8 cellular contexts compared by ENCODE assay signal in genomic region chr3:97821810-97822775, GRCh38. TPM values are rescaled to one million over a fixed set of nuclear protein-coding genes. Genes with fewer than 3 reads are reported as not detected.
DNase-seq lines count a peak whose midpoint lies in the region; ATAC-seq, FAIRE-seq and TF ChIP-seq lines count a peak whose summit lies in the region.

CRYBG3 (plus strand) TSS chr3:97822011; CDS start chr3:97822207, 196 bp downstream.

- H3K4me3 ChIP-seq in NT2/D1 (ENCODE audit: insufficient read length, low read depth) (peak within 1 kb of the TSS; percentile 83), endothelial cell of umbilical vein (replicated peaks in 1 of 3; ENCODE audit: insufficient read depth in 1 of 3, low read depth in 1 of 3, low read length in 3 of 3) (peak within 1 kb of the TSS; percentile 61 to 96 (median 89))

- FAIRE-seq in endothelial cell of umbilical vein (lab: Jason Lieb, UNC), result peak; percentile 81

- TSS peak; percentile 32 for BruUV-seq in endothelial cell of umbilical vein (replicated peaks; lab: Mats Ljungman, UMichigan)

- H3K9me3 ChIP-seq in NT2/D1 (ENCODE audit: insufficient read depth, low read length) (no peaks in the 10 kb centered on the region), endothelial cell of umbilical vein (replicated peaks; ENCODE audit: control insufficient read depth, insufficient read depth, low read length) (no peaks in the 10 kb centered on the region)

- H3K9ac ChIP-seq in NT2/D1 (ENCODE audit: insufficient read length, low read depth), result peak within 1 kb of the TSS; percentile 86
- H3K9ac ChIP-seq in endothelial cell of umbilical vein (replicated peaks; ENCODE audit: extremely low read depth, insufficient read depth, low read length), result peak within 1 kb of the TSS; percentile 84

- POLR2A ChIA-PET in endothelial cell of umbilical vein (lab: Charles Lee), result interaction anchor here (1.0 kb wide), 1 partner anchor 9 kb away, joined by 4 read pairs; no protein-coding TSS in a partner anchor

- no peaks in the 10 kb centered on the region for H3K9me1 ChIP-seq in endothelial cell of umbilical vein (replicated peaks; ENCODE audit: control insufficient read depth, extremely low read depth, insufficient read depth, low read length)

- peak within 1 kb of the TSS; percentile 79 for H2AFZ ChIP-seq in endothelial cell of umbilical vein (ENCODE audit: low read depth, low read length)

- dilution Hi-C loops in endothelial cell of umbilical vein (cut with MboI; ENCODE audit: extremely low pct_ligation_motif_present, low sequenced_read_pairs), result no loop called here

- H3K79me2 ChIP-seq in endothelial cell of umbilical vein (ENCODE audit: control insufficient read depth, insufficient read depth, low read length), result peaks cover 14% of the 10 kb centered on the region

- peaks cover 2% of the 10 kb centered on the region for H3K4me1 ChIP-seq in NT2/D1 (ENCODE audit: insufficient read depth, insufficient read length)
- H3K4me1 ChIP-seq in endothelial cell of umbilical vein (ENCODE audit: control insufficient read depth, extremely low read depth, insufficient read depth, low read length), result peaks cover 14% of the 10 kb centered on the region

- intact Hi-C loops in endothelial cell of umbilical vein (cut with micrococcal nuclease), result loop anchor here (1.0 to 5.0 kb wide), 5 partner anchors 29 to 150 kb away; partner anchors contain the start of genes ARL6 and RIOX2

- ATAC-seq in GM19463 (IDR thresholded peaks at IDR 0.05; ENCODE audit: unreplicated experiment), result peak; percentile 97

- H3K27ac ChIP-seq in endothelial cell of umbilical vein (ENCODE audit: insufficient read depth, low read depth, low read length), result peak within 1 kb of the TSS; percentile 64

- DNase-seq in COR-L47 (lab: John Stamatoyannopoulos, UW), result peak; percentile 80
- DNase-seq in HK-2 (ENCODE audit: unreplicated experiment), result peak; percentile 86
- peak; percentile 62 for DNase-seq in NT2/D1 (ENCODE audit: low read depth, low spot score)
- peak; percentile 90 for DNase-seq in activated CD8-positive, alpha-beta memory T cell treated with anti-CD3 and anti-CD28 coated beads, Interleukin-2, amount 50 U/mL, for 48 hours
- peak; percentile 85 for DNase-seq in endothelial cell of umbilical vein (ENCODE audit: low read depth, low spot score)
- peak; percentile 53 for DNase-seq in middle frontal gyrus (ENCODE audit: extremely low spot score, low spot score)
- DNase-seq in stimulated activated CD8-positive, alpha-beta memory T cell treated with anti-CD3 and anti-CD28 coated beads, Interleukin-2, amount 100 ng/mL, for 1 hour (ENCODE audit: low read depth in 2 of 2), result peak; percentile 63 to 67

- H3K4me2 ChIP-seq in endothelial cell of umbilical vein (ENCODE audit: insufficient read depth, low read length), result peak within 1 kb of the TSS; percentile 96

- CTCF ChIA-PET in endothelial cell of umbilical vein (lab: Charles Lee), result interaction anchor here (0.7 to 3.2 kb wide), 17 partner anchors 9 to 201 kb away, joined by 3 to 27 read pairs (median 4); partner anchors contain the start of gene ARL6

- H3K27me3 ChIP-seq in NT2/D1 (ENCODE audit: insufficient read depth, insufficient read length) (peaks cover 39% of the 10 kb centered on the region), endothelial cell of umbilical vein (ENCODE audit: control insufficient read depth in 2 of 2, insufficient read depth in 2 of 2, low read length in 2 of 2) (peaks cover 0 to 2% of the 10 kb centered on the region in 2 experiments)

- TF ChIP-seq POLR2A in endothelial cell of umbilical vein (IDR thresholded peaks at IDR 0.05; ENCODE audit: low read depth, low read length), result peak; percentile 93

- H4K20me1 ChIP-seq in endothelial cell of umbilical vein (replicated peaks; ENCODE audit: control insufficient read depth, extremely low read depth, insufficient read depth, low read length), result no peaks in the 10 kb centered on the region

- peak in 1 of 2 donors; percentile 47 for TF ChIP-seq CTCF in endothelial cell of umbilical vein (IDR thresholded peaks at IDR 0.05; ENCODE audit: extremely low read depth in 1 of 2, insufficient read depth in 1 of 2, low read depth in 1 of 2, low read length in 2 of 2)

- no peaks in the 10 kb centered on the region for H3K36me3 ChIP-seq in NT2/D1 (ENCODE audit: insufficient read depth, insufficient read length, low read length)
- no peaks in the 10 kb centered on the region for H3K36me3 ChIP-seq in endothelial cell of umbilical vein (ENCODE audit: control insufficient read depth in 2 of 2, extremely low read depth in 1 of 2, insufficient read depth in 2 of 2, low read length in 2 of 2)

TF ChIP-seq in endothelial cell of umbilical vein, 7 proteins besides CTCF, POLR2A, EP300 and RAD21:
- TF ChIP-seq MAX (IDR thresholded peaks at IDR 0.05; ENCODE audit: insufficient read depth, insufficient read length) (no peak), MYC (IDR thresholded peaks at IDR 0.05; ENCODE audit: low read depth, low read length) (peak; percentile 22), POLR2AphosphoS5 (IDR thresholded peaks at IDR 0.05; ENCODE audit: insufficient read depth, low read depth, low read length) (peak; percentile 93), EZH2 (IDR thresholded peaks at IDR 0.05; ENCODE audit: borderline replicate concordance, low read depth, low read length, severe bottlenecking) (no peak), JUN (IDR thresholded peaks at IDR 0.05; ENCODE audit: borderline replicate concordance, insufficient read depth, insufficient read length, low read depth) (no peak), GATA2 (IDR thresholded peaks at IDR 0.05; ENCODE audit: insufficient read depth, insufficient read length, low read depth, low read length) (no peak)

RNA-seq across cellular contexts. Expression of gene CRYBG3, which starts in this region (rescaled TPM):
- total RNA-seq in endothelial cell of umbilical vein, result 15.0 and 15.9 TPM in 2 replicates
- polyA plus RNA-seq in endothelial cell of umbilical vein, result 2.4 and 2.8 TPM in 2 replicates
- polyA plus RNA-seq in endothelial cell of umbilical vein (2011; cell fraction: cytosol; rRNA removed), result 4.1 and 4.4 TPM in 2 replicates
- polyA plus RNA-seq in endothelial cell of umbilical vein (2011; cell fraction: nucleus; rRNA removed), result 15.9 and 18.4 TPM in 2 replicates
- 5.9 and 8.9 TPM in 2 replicates for polyA plus RNA-seq in endothelial cell of umbilical vein (2012)
- polyA minus RNA-seq in endothelial cell of umbilical vein, result 14.9 and 15.1 TPM in 2 replicates
- 4.0 TPM for polyA minus RNA-seq in endothelial cell of umbilical vein (2011; cell fraction: cytosol; rRNA and poly(A)+ RNA removed)
- 17.3 and 23.5 TPM in 2 replicates for polyA minus RNA-seq in endothelial cell of umbilical vein (2011; cell fraction: nucleus; rRNA and poly(A)+ RNA removed)

Comparison
In these comparisons a context has a peak if more than half of its experiments do, and no peak if none do; other contexts are left out.
1. Peak in every context shown above with its lines: DNase-seq, ATAC-seq, H3K4me3 ChIP-seq and H3K27ac ChIP-seq.